29 cellular contexts compared by ENCODE assay signal in genomic region chr6:25450469-25451198, GRCh38.
DNase-seq lines count a peak whose midpoint lies in the region; ATAC-seq, FAIRE-seq and TF ChIP-seq lines count a peak whose summit lies in the region.
"Had no signal": no experiment of that assay in that cellular context is flagged by ENCODE, and none has a peak within 500 bp of the region (broad histone marks: within the 10 kb centered on the region; RNA-seq: fewer than 3 reads in every experiment).

No MANE protein-coding gene starts in this region.

- no peaks in the 10 kb centered on the region for H3K36me3 ChIP-seq in K562 (ENCODE audit: control insufficient read depth, insufficient read depth, low read length)
- H3K36me3 ChIP-seq: HAP-1, sigmoid colon, uterus had no signal

- TF ChIP-seq EP300 in K562 (IDR thresholded peaks at IDR 0.05; ENCODE audit: low read length) = no peak

- FAIRE-seq in K562 (lab: Jason Lieb, UNC) = no peak

- no peak overlapping the region for H2AFZ ChIP-seq in K562 (ENCODE audit: low read depth, low read length)

- POLR2A ChIA-PET in K562 (lab: Yijun Ruan, JAX) = no interaction called here

- TF ChIP-seq CTCF in K562 (IDR thresholded peaks at IDR 0.05 in 2 of 3, conservative IDR thresholded peaks at IDR 0.05 in 1 of 3; ENCODE audit: insufficient read depth in 2 of 3, low read depth in 1 of 3, low read length in 3 of 3) = no peak

- no peaks in the 10 kb centered on the region for H3K79me2 ChIP-seq in K562 (ENCODE audit: control insufficient read depth, insufficient read depth, low read length)

- intact Hi-C loops in K562 (cut with micrococcal nuclease) = no loop called here

- H3K9me3 ChIP-seq in K562 (replicated peaks; ENCODE audit: control insufficient read depth, insufficient read depth, low read depth, low read length) = no peaks in the 10 kb centered on the region
- H3K9me3 ChIP-seq: HAP-1, Peyer's patch, sigmoid colon, uterus had no signal

- no peak overlapping the region for H3K27ac ChIP-seq in K562 (ENCODE audit: extremely low read depth, low read depth, low read length)
- H3K27ac ChIP-seq: HL-60, Peyer's patch, uterus had no signal

- H3K9me1 ChIP-seq in K562 (ENCODE audit: control insufficient read depth, insufficient read depth, low read length) = no peaks in the 10 kb centered on the region

- TF ChIP-seq RAD21 in K562 (CRISPR knock-in tag; conservative IDR thresholded peaks at IDR 0.05 in 1 of 2, IDR thresholded peaks at IDR 0.05 in 1 of 2) = no peak

- H4K20me1 ChIP-seq in K562 (replicated peaks; ENCODE audit: control insufficient read depth, insufficient read depth, low read length) = no peaks in the 10 kb centered on the region

- CTCF ChIA-PET in K562 (lab: Yijun Ruan, JAX; ENCODE audit: low intra/inter-chr PET ratio) = no interaction called here

- no peak for TF ChIP-seq POLR2A in K562 (conservative IDR thresholded peaks at IDR 0.05)

- ATAC-seq in K562 = no peak
- ATAC-seq: left lobe of liver; stimulated activated naive CD8-positive, alpha-beta T cell treated with anti-CD3 and anti-CD28 coated beads, Interleukin-15, amount 100 ng/mL, for 72 hours had no signal

- BruUV-seq in K562 (replicated peaks; lab: Mats Ljungman, UMichigan) = no TSS peak

- no peak overlapping the region for H3K9ac ChIP-seq in K562 (ENCODE audit: insufficient read depth in 1 of 2, low read depth in 2 of 2, low read length in 2 of 2)

- in situ Hi-C loops in K562 (cut with MboI) = no loop called here

- H3K4me1 ChIP-seq in K562 (replicated peaks in 1 of 2; ENCODE audit: control insufficient read depth in 2 of 2, insufficient read depth in 2 of 2, low read length in 2 of 2) = no peaks in the 10 kb centered on the region
- H3K4me1 ChIP-seq: HAP-1, Peyer's patch, sigmoid colon, uterus had no signal

- peak; percentile 10 for DNase-seq in A172 (ENCODE audit: low spot score)
- peak; percentile 42 for DNase-seq in HT1080 (ENCODE audit: low read depth)
- DNase-seq in K562 (ENCODE audit: extremely low read depth in 1 of 4, low spot score in 3 of 4) = no peak
- peak; percentile 25 for DNase-seq in kidney tubule cell (ENCODE audit: low spot score)
- no peak for DNase-seq in HPDE6-E6E7 (ENCODE audit: extremely low spot score)
- no peak for DNase-seq in activated naive CD4-positive, alpha-beta T cell treated with anti-CD3 and anti-CD28 coated beads, Interleukin-2, amount 50 U/mL, for 16 hours
- no peak for DNase-seq in NCI-H510A treated with DMSO at 0.1 percent for 48 hours (lab: John Stamatoyannopoulos, UW)
- DNase-seq: activated CD4-positive, alpha-beta T cell treated with anti-CD3 and anti-CD28 coated beads, Interleukin-2, amount 10 ng/mL, durations not matched to agents 24 days and 14 days; activated CD8-positive, alpha-beta memory T cell treated with anti-CD3 and anti-CD28 coated beads for 24 hours; activated T-cell treated with anti-CD3 and anti-CD28 coated beads for 4 hours; amniotic stem cell; immature natural killer cell; IMR-90; naive B cell; NCI-H1436 treated with DMSO at 0.1 percent for 48 hours; NCI-H524; Peyer's patch; SIG-M5; sigmoid colon; stimulated activated CD4-positive, alpha-beta T cell treated with anti-CD3 and anti-CD28 coated beads, Interleukin-12 subunit alpha, Interleukin-12 subunit beta, amount 100 ng/mL, for 4 hours; stimulated activated CD4-positive, alpha-beta T cell treated with anti-CD3 and anti-CD28 coated beads, Interleukin-2, amount 100 ng/mL, for 48 hours; stimulated activated naive CD8-positive, alpha-beta T cell treated with anti-CD3 and anti-CD28 coated beads, Interleukin-15, amount 100 ng/mL, for 72 hours; SW 1271; T1000; uterus had no signal

- no peak overlapping the region for H3K4me2 ChIP-seq in K562 (ENCODE audit: insufficient read depth, low read length)

- no peaks in the 10 kb centered on the region for H3K27me3 ChIP-seq in K562 (ENCODE audit: control insufficient read depth in 2 of 2, insufficient read depth in 2 of 2, low read length in 2 of 2)
- H3K27me3 ChIP-seq: Peyer's patch, sigmoid colon, uterus had no signal

- no peak overlapping the region for H3K4me3 ChIP-seq in K562
- H3K4me3 ChIP-seq: HAP-1, thoracic aorta, uterus had no signal

TF ChIP-seq in K562, 482 proteins besides CTCF, POLR2A, EP300 and RAD21:
- peak; percentile 65 for TF ChIP-seq HNRNPK (IDR thresholded peaks at IDR 0.05; ENCODE audit: low read depth, low read length, poor library complexity, severe bottlenecking)
- peak; percentile 65 for TF ChIP-seq PCBP2 (IDR thresholded peaks at IDR 0.05; ENCODE audit: low read depth, low read length, poor library complexity, severe bottlenecking)
- TF ChIP-seq HNRNPL (IDR thresholded peaks at IDR 0.05; ENCODE audit: low read depth, low read length) = no peak
- peak; percentile 68 for TF ChIP-seq PCBP1 (IDR thresholded peaks at IDR 0.05; ENCODE audit: low read depth, low read length, poor library complexity, severe bottlenecking)

Comparison
In these comparisons a context has a peak if more than half of its experiments do, and no peak if none do; other contexts are left out.
1. DNase-seq: peak in A172 (single experiment), HT1080 (single experiment) and kidney tubule cell (single experiment); none in K562 (0 of 4), HPDE6-E6E7 (single experiment), activated naive CD4-positive, alpha-beta T cell treated with anti-CD3 and anti-CD28 coated beads, Interleukin-2, amount 50 U/mL, for 16 hours (single experiment) and NCI-H510A treated with DMSO at 0.1 percent for 48 hours (single experiment).